Comparison of ENCODE assay signal across 20 cellular contexts in genomic region chr20:38706482-38706881, GRCh38.
A peak's percentile ranks its signal among the peaks of the same experiment; 100 is the strongest.
DNase-seq lines count a peak whose midpoint lies in the region; FAIRE-seq and TF ChIP-seq lines count a peak whose summit lies in the region.
"Had no signal": no experiment of that assay in that cellular context is flagged by ENCODE, and none has a peak within 500 bp of the region (broad histone marks: within the 10 kb centered on the region; RNA-seq: fewer than 3 reads in every experiment).

No MANE protein-coding gene starts in this region.

- H3K9me3 ChIP-seq in WERI-Rb-1 (ENCODE audit: severe bottlenecking) (no peaks in the 10 kb centered on the region), HAP-1 (no peaks in the 10 kb centered on the region)
- H3K9me3 ChIP-seq: BLaER1 treated with 17β-estradiol and CSF1 and Interleukin-3, amounts not matched to agents 10 nM and 100 nM; esophagus muscularis mucosa; gastroesophageal sphincter had no signal

- H3K27ac Mint-ChIP-seq in nephron = peak overlapping the region in 2 of 3 experiments; percentile 38 to 90

- H3K9me3 Mint-ChIP-seq in nephron = no peaks in the 10 kb centered on the region

- no peak overlapping the region for H3K4me3 ChIP-seq in WERI-Rb-1 (ENCODE audit: low read depth, low read length)
- no peak overlapping the region for H3K4me3 ChIP-seq in HAP-1
- H3K4me3 ChIP-seq: BLaER1 treated with 17β-estradiol and CSF1 and Interleukin-3, amounts not matched to agents 10 nM and 100 nM; cardiac muscle cell; esophagus muscularis mucosa; gastroesophageal sphincter had no signal

- TF ChIP-seq CTCF in WERI-Rb-1 (IDR thresholded peaks at IDR 0.05; ENCODE audit: low read depth, low read length) (no peak), nephron (IDR thresholded peaks at IDR 0.05; ENCODE audit: unreplicated experiment in 3 of 3) (no peak), D721Med (IDR thresholded peaks at IDR 0.05; ENCODE audit: insufficient read depth, missing control alignments) (no peak)

- in situ Hi-C loops in KBM-7 (cut with MboI; ENCODE audit: low pct_unique_long_range_greater_than_20kb, low sequenced_read_pairs) (no loop called here), HAP-1 (cut with MboI; ENCODE audit: low sequenced_read_pairs) (no loop called here)

- no peaks in the 10 kb centered on the region for H3K4me1 Mint-ChIP-seq in nephron

- H3K36me3 Mint-ChIP-seq in nephron (ENCODE audit: low read depth) = no peaks in the 10 kb centered on the region

- no peaks in the 10 kb centered on the region for H3K4me1 ChIP-seq in HAP-1
- H3K4me1 ChIP-seq: esophagus muscularis mucosa, gastroesophageal sphincter had no signal

- H3K27me3 Mint-ChIP-seq in nephron (ENCODE audit: low read depth) = peaks cover 55% of the 10 kb centered on the region

- no peaks in the 10 kb centered on the region for H3K36me3 ChIP-seq in WERI-Rb-1
- H3K36me3 ChIP-seq in HAP-1 (replicated peaks) = no peaks in the 10 kb centered on the region
- H3K36me3 ChIP-seq: BLaER1 treated with 17β-estradiol and CSF1 and Interleukin-3, amounts not matched to agents 10 nM and 100 nM; cardiac muscle cell; esophagus muscularis mucosa; gastroesophageal sphincter had no signal

- peak overlapping the region; percentile 35 for H3K27ac ChIP-seq in WERI-Rb-1
- H3K27ac ChIP-seq: BLaER1 treated with 17β-estradiol and CSF1 and Interleukin-3, amounts not matched to agents 10 nM and 100 nM; cardiac muscle cell; esophagus muscularis mucosa; gastroesophageal sphincter had no signal

- DNase-seq in NCI-H2081 (lab: John Stamatoyannopoulos, UW) (peak; percentile 11 to 56), NCI-H2081 treated with DMSO at 0.1 percent for 48 hours (lab: John Stamatoyannopoulos, UW) (no peak), NCI-H2171 (lab: John Stamatoyannopoulos, UW) (peak; percentile 52), WERI-Rb-1 (peak; percentile 84), KBM-7 (no peak), D721Med (ENCODE audit: insufficient read length, low spot score) (no peak), HAP-1 (ENCODE audit: low spot score in 2 of 2) (no peak)
- DNase-seq: activated gamma-delta T cell treated with Interleukin-2 at 50 U/mL for 16 hours; GF-D8; left colon; NCI-H1930; stimulated activated CD4-positive, alpha-beta T cell treated with anti-CD3 and anti-CD28 coated beads, Interleukin-12 subunit alpha, Interleukin-12 subunit beta, amount 100 ng/mL, for 4 hours; stimulated activated CD8-positive, alpha-beta memory T cell treated with anti-CD3 and anti-CD28 coated beads, Interleukin-4, amount 100 ng/mL, for 48 hours had no signal

- H3K27me3 ChIP-seq in WERI-Rb-1 (ENCODE audit: insufficient read depth, low read depth, severe bottlenecking) (no peaks in the 10 kb centered on the region), HAP-1 (ENCODE audit: low read depth) (no peaks in the 10 kb centered on the region)
- H3K27me3 ChIP-seq: BLaER1 treated with 17β-estradiol and CSF1 and Interleukin-3, amounts not matched to agents 10 nM and 100 nM; cardiac muscle cell had no signal

- H3K4me3 Mint-ChIP-seq in nephron = no peak overlapping the region

- no peak for FAIRE-seq in D721Med (lab: Jason Lieb, UNC)
- FAIRE-seq: A204.1, GM19239 had no signal

Comparison
In these comparisons a context has a peak if more than half of its experiments do, and no peak if none do; other contexts are left out.
1. DNase-seq: peak in NCI-H2081 (2 of 2), NCI-H2171 (single experiment) and WERI-Rb-1 (single experiment); none in NCI-H2081 treated with DMSO at 0.1 percent for 48 hours (single experiment), KBM-7 (single experiment), D721Med (single experiment) and HAP-1 (0 of 2).